In the genomic region with DNA sequence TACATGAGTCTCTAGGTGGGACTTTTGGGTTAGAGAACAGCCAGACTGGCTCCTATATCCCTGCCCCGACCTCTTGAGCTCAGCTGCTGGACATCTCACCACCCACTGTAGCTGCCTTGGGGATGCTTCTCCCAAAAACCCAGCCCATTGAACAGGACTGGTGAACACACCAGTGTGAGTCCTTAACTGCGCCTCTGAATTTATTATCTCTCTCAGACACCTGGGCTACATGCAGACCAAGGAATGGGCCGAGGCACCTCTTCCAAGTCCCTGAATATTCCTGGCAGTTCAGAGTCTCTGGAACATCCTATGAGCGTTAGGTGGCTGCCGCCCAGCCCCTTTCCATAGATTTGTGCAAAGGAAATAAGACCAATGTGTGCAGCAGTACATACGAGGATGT, we compare ENCODE assay signal across 16 cellular contexts.
DNase-seq lines count a peak whose midpoint lies in the region; ATAC-seq and TF ChIP-seq lines count a peak whose summit lies in the region.
"Had no signal": no experiment of that assay in that cellular context is flagged by ENCODE, and none has a peak within 500 bp of the region (broad histone marks: within the 10 kb centered on the region; RNA-seq: fewer than 3 reads in every experiment).

No MANE protein-coding gene starts in this region.

- no peaks in the 10 kb centered on the region for H3K9me3 Mint-ChIP-seq in activated T-cell treated with anti-CD3 and anti-CD28 coated beads, Interleukin-2, amount 50 U/mL, for 72 hours
- H3K9me3 Mint-ChIP-seq in chondrocyte (ENCODE audit: low read depth), result no peaks in the 10 kb centered on the region
- H3K9me3 Mint-ChIP-seq in mesothelial cell of epicardium, result no peaks in the 10 kb centered on the region
- H3K9me3 Mint-ChIP-seq in naive thymus-derived CD8-positive, alpha-beta T cell, result no peaks in the 10 kb centered on the region

- no peaks in the 10 kb centered on the region for H3K27me3 Mint-ChIP-seq in activated T-cell treated with anti-CD3 and anti-CD28 coated beads, Interleukin-2, amount 50 U/mL, for 72 hours (ENCODE audit: low read depth)
- H3K27me3 Mint-ChIP-seq in chondrocyte (ENCODE audit: low read depth) (no peaks in the 10 kb centered on the region), mesothelial cell of epicardium (ENCODE audit: low read depth) (no peaks in the 10 kb centered on the region)
- H3K27me3 Mint-ChIP-seq in naive thymus-derived CD8-positive, alpha-beta T cell, result no peaks in the 10 kb centered on the region

- ATAC-seq in activated T-cell treated with anti-CD3 and anti-CD28 coated beads, Interleukin-2, amount 50 U/mL, for 72 hours (replicated peaks in 1 of 2), result no peak
- no peak for ATAC-seq in naive thymus-derived CD8-positive, alpha-beta T cell
- ATAC-seq: gastroesophageal sphincter, left colon had no signal

- no peak for DNase-seq in activated T-cell treated with anti-CD3 and anti-CD28 coated beads, Interleukin-2, amount 50 U/mL, for 72 hours
- DNase-seq in activated T-cell treated with anti-CD3 and anti-CD28 coated beads, Interleukin-2, amount 50 U/mL, for 48 hours, result no peak
- DNase-seq in chondrocyte (ENCODE audit: low spot score) (no peak), mesothelial cell of epicardium (ENCODE audit: low spot score in 2 of 2, unreplicated experiment in 2 of 2) (no peak), tibial artery (no peak), iPS-NIHi7 (ENCODE audit: extremely low spot score) (no peak), nucleus accumbens (lab: John Stamatoyannopoulos, UW) (no peak)
- no peak for DNase-seq in naive thymus-derived CD8-positive, alpha-beta T cell
- DNase-seq: BE2C, left colon, NCI-H1436, NCI-H526 treated with DMSO at 0.1 percent for 48 hours, stomach, uterus had no signal

- H3K36me3 Mint-ChIP-seq in activated T-cell treated with anti-CD3 and anti-CD28 coated beads, Interleukin-2, amount 50 U/mL, for 72 hours (ENCODE audit: insufficient read depth in 2 of 2), result no peaks in the 10 kb centered on the region
- H3K36me3 Mint-ChIP-seq in chondrocyte (ENCODE audit: low read depth) (no peaks in the 10 kb centered on the region), mesothelial cell of epicardium (no peaks in the 10 kb centered on the region)
- H3K36me3 Mint-ChIP-seq in naive thymus-derived CD8-positive, alpha-beta T cell, result peaks cover 0 to 18% (median 2%) of the 10 kb centered on the region in 3 donors

- POLR2A ChIA-PET in naive thymus-derived CD8-positive, alpha-beta T cell (lab: Charles Lee), result no interaction called here

- TF ChIP-seq CTCF in chondrocyte (IDR thresholded peaks at IDR 0.05) (no peak), mesothelial cell of epicardium (IDR thresholded peaks at IDR 0.05; ENCODE audit: unreplicated experiment) (no peak), tibial artery (IDR thresholded peaks at IDR 0.05) (no peak)

- H3K27me3 ChIP-seq in tibial artery, result no peaks in the 10 kb centered on the region
- H3K27me3 ChIP-seq: BE2C, gastroesophageal sphincter, stomach, uterus had no signal

- no peaks in the 10 kb centered on the region for H3K9me3 ChIP-seq in tibial artery
- H3K9me3 ChIP-seq: BE2C, gastroesophageal sphincter, stomach, uterus had no signal

- peaks cover 0 to 87% (median 71%) of the 10 kb centered on the region in 4 donors for H3K4me1 ChIP-seq in tibial artery
- H3K4me1 ChIP-seq: BE2C had no signal

- no peak overlapping the region for H3K4me3 ChIP-seq in tibial artery
- H3K4me3 ChIP-seq: gastroesophageal sphincter, skin epidermis, stomach, uterus had no signal

- peak overlapping the region; percentile 30 for H3K27ac Mint-ChIP-seq in activated T-cell treated with anti-CD3 and anti-CD28 coated beads, Interleukin-2, amount 50 U/mL, for 72 hours
- H3K27ac Mint-ChIP-seq in chondrocyte (ENCODE audit: unreplicated experiment) (peak overlapping the region; percentile 81), mesothelial cell of epicardium (peak overlapping the region; percentile 77)
- peak overlapping the region in 5 of 10 donors; percentile 12 to 69 (median 47) for H3K27ac Mint-ChIP-seq in naive thymus-derived CD8-positive, alpha-beta T cell

- H3K27ac ChIP-seq in tibial artery, result peak overlapping the region; percentile 50 to 52
- H3K27ac ChIP-seq: uterus had no signal

- intact Hi-C loops in tibial artery (cut with DNase I; ENCODE audit: low total_unique reads), result no loop called here

- H3K36me3 ChIP-seq in tibial artery, result peaks cover 6 to 9% (median 7%) of the 10 kb centered on the region in 3 donors
- H3K36me3 ChIP-seq: BE2C, uterus had no signal

- H3K4me3 Mint-ChIP-seq in activated T-cell treated with anti-CD3 and anti-CD28 coated beads, Interleukin-2, amount 50 U/mL, for 72 hours, result no peak overlapping the region
- H3K4me3 Mint-ChIP-seq in chondrocyte (ENCODE audit: unreplicated experiment), result no peak overlapping the region
- H3K4me3 Mint-ChIP-seq in mesothelial cell of epicardium, result no peak overlapping the region
- no peak overlapping the region for H3K4me3 Mint-ChIP-seq in naive thymus-derived CD8-positive, alpha-beta T cell

- peaks cover 38% of the 10 kb centered on the region for H3K4me1 Mint-ChIP-seq in activated T-cell treated with anti-CD3 and anti-CD28 coated beads, Interleukin-2, amount 50 U/mL, for 72 hours (ENCODE audit: low read depth)
- H3K4me1 Mint-ChIP-seq in chondrocyte (ENCODE audit: low read depth) (peaks cover 56% of the 10 kb centered on the region), mesothelial cell of epicardium (peaks cover 47% of the 10 kb centered on the region)
- H3K4me1 Mint-ChIP-seq in naive thymus-derived CD8-positive, alpha-beta T cell, result peaks cover 23 to 49% (median 46%) of the 10 kb centered on the region in 4 donors
